1 cellular context compared by ENCODE assay signal in genomic region chr11:64864473-64865285, GRCh38.
TF ChIP-seq lines count a peak whose summit lies in the region.

No MANE protein-coding gene starts in this region.

TF ChIP-seq in A549, 52 proteins besides CTCF, POLR2A, EP300 and RAD21:
- TF ChIP-seq HES2 (IDR thresholded peaks at IDR 0.05) (no peak), RARB (CRISPR knock-in tag; IDR thresholded peaks at IDR 0.05) (no peak), RCOR1 (IDR thresholded peaks at IDR 0.05; ENCODE audit: low read depth, low read length) (no peak), ZFP36 (IDR thresholded peaks at IDR 0.05; ENCODE audit: borderline replicate concordance, partially characterized antibody) (no peak), BCL3 (IDR thresholded peaks at IDR 0.05) (no peak), RNF2 (IDR thresholded peaks at IDR 0.05; ENCODE audit: borderline replicate concordance, low read depth) (no peak), ZC3H11A (IDR thresholded peaks at IDR 0.05) (no peak), HEYL (CRISPR knock-in tag; IDR thresholded peaks at IDR 0.05) (no peak), CHD4 (IDR thresholded peaks at IDR 0.05; ENCODE audit: borderline replicate concordance) (no peak), JUNB (IDR thresholded peaks at IDR 0.05) (no peak), KDM1A (IDR thresholded peaks at IDR 0.05; ENCODE audit: low read depth) (no peak), BHLHE40 (IDR thresholded peaks at IDR 0.05; ENCODE audit: low read depth, low read length) (no peak), SMC3 (IDR thresholded peaks at IDR 0.05) (no peak), RFX5 (IDR thresholded peaks at IDR 0.05) (no peak)
- TF ChIP-seq, protein P1, sequence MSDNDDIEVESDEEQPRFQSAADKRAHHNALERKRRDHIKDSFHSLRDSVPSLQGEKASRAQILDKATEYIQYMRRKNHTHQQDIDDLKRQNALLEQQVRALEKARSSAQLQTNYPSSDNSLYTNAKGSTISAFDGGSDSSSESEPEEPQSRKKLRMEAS (IDR thresholded peaks at IDR 0.05), result no peak
TF ChIP-seq in A549: peak in this region for 0.
